8 cellular contexts compared by ENCODE assay signal in genomic region chr14:69643430-69644200, GRCh38. TPM values are rescaled to one million over a fixed set of nuclear protein-coding genes. Genes with fewer than 3 reads are reported as not detected.
DNase-seq lines count a peak whose midpoint lies in the region; ATAC-seq and TF ChIP-seq lines count a peak whose summit lies in the region.

No MANE protein-coding gene starts in this region.

- peaks cover 56 to 58% of the 10 kb centered on the region in 2 donors for H3K4me1 Mint-ChIP-seq in effector memory CD8-positive, alpha-beta T cell (ENCODE audit: low read depth in 2 of 2)
- peaks cover 37% of the 10 kb centered on the region for H3K4me1 Mint-ChIP-seq in glutamatergic neuron (ENCODE audit: low read depth, unreplicated experiment)

- no peak for TF ChIP-seq CTCF in glutamatergic neuron (IDR thresholded peaks at IDR 0.05; ENCODE audit: partially characterized antibody, unreplicated experiment)

- peak overlapping the region in 1 of 2 donors; percentile 21 for H3K4me3 Mint-ChIP-seq in effector memory CD8-positive, alpha-beta T cell
- H3K4me3 Mint-ChIP-seq in glutamatergic neuron (ENCODE audit: unreplicated experiment), result no peak overlapping the region

- ATAC-seq in effector memory CD8-positive, alpha-beta T cell (replicated peaks), result peak; percentile 77
- no peak for ATAC-seq in HG03139 (IDR thresholded peaks at IDR 0.05; ENCODE audit: unreplicated experiment)
- no peak for ATAC-seq in HG03520 (IDR thresholded peaks at IDR 0.05; ENCODE audit: unreplicated experiment)

- H3K27me3 Mint-ChIP-seq in effector memory CD8-positive, alpha-beta T cell, result no peaks in the 10 kb centered on the region
- peaks cover 3% of the 10 kb centered on the region for H3K27me3 Mint-ChIP-seq in glutamatergic neuron (ENCODE audit: unreplicated experiment)

- H3K27ac Mint-ChIP-seq in effector memory CD8-positive, alpha-beta T cell, result no peak overlapping the region
- no peak overlapping the region for H3K27ac Mint-ChIP-seq in glutamatergic neuron (ENCODE audit: unreplicated experiment)

- DNase-seq in Daoy (ENCODE audit: low read depth) (peak; percentile 86), NCI-H2107 (lab: John Stamatoyannopoulos, UW) (peak; percentile 93), putamen (ENCODE audit: low spot score) (peak; percentile 73), glutamatergic neuron (no peak)
- DNase-seq in activated CD4-positive, alpha-beta T cell treated with anti-CD3 and anti-CD28 coated beads for 48 hours, result peak; percentile 84
- DNase-seq in effector memory CD8-positive, alpha-beta T cell, result no peak

- H3K36me3 Mint-ChIP-seq in effector memory CD8-positive, alpha-beta T cell (ENCODE audit: insufficient read depth), result peaks cover 14% of the 10 kb centered on the region
- peaks cover 30% of the 10 kb centered on the region for H3K36me3 Mint-ChIP-seq in glutamatergic neuron (ENCODE audit: unreplicated experiment)

- peaks cover 0 to 2% of the 10 kb centered on the region in 2 donors for H3K9me3 Mint-ChIP-seq in effector memory CD8-positive, alpha-beta T cell
- H3K9me3 Mint-ChIP-seq in glutamatergic neuron (ENCODE audit: unreplicated experiment), result peaks cover 15% of the 10 kb centered on the region

RNA-seq across cellular contexts. Expression of gene SUSD6, which starts 32.2 kb away (rescaled TPM):
- 4.6 and 4.8 TPM in 2 replicates for total RNA-seq in Daoy (2014; rRNA removed; shearing (Covaris generic))
- total RNA-seq in glutamatergic neuron (ENCODE audit: unreplicated experiment), result 106 TPM

Comparison
In these comparisons a context has a peak if more than half of its experiments do, and no peak if none do; other contexts are left out.
1. DNase-seq: peak in Daoy (single experiment), NCI-H2107 (single experiment), activated CD4-positive, alpha-beta T cell treated with anti-CD3 and anti-CD28 coated beads for 48 hours (single experiment) and putamen (single experiment); none in effector memory CD8-positive, alpha-beta T cell (0 of 3) and glutamatergic neuron (single experiment).
2. RNA of gene SUSD6, which starts 32.2 kb away (total RNA-seq): 106 TPM in glutamatergic neuron (single experiment); 4.6 to 4.8 TPM in Daoy; every median in the first group is over 10 times any median in the second.